ENCODE assay signal across 1 cellular context in the genomic region with DNA sequence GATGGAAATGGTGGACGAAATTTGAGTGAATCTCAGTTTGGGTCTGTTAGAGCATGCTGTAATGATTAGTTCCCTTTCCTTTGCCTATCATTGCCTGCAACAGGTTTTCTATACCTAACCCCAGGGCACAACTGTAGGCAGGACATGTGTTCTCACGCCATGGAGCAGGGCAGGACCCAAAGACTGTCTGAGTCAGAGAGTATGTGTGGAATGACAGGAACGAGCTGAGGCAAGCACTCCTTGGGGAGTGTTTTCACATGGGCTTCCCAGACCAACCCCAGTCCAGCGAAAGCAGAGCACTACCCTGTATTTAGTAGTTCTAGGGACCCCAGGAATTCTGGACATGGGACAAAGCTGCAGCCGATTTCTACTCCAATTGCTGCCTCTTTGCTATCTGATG.
TF ChIP-seq lines count a peak whose summit lies in the region.

No MANE protein-coding gene starts in this region.

TF ChIP-seq in IMR-90, 13 proteins besides CTCF, POLR2A, EP300 and RAD21 (continued from another document):
- no peak for TF ChIP-seq ELK1 (IDR thresholded peaks at IDR 0.05; ENCODE audit: borderline replicate concordance, low read depth, low read length)
